In genomic region chr21:35783686-35784085, GRCh38 we compare ENCODE assay signal across 22 cellular contexts.
"Had no signal": no experiment of that assay in that cellular context is flagged by ENCODE, and none has a peak within 500 bp of the region (broad histone marks: within the 10 kb centered on the region; RNA-seq: fewer than 3 reads in every experiment).

No MANE protein-coding gene starts in this region.

- H3K4me1 Mint-ChIP-seq: immature natural killer cell, nephron progenitor cell had no signal

- FAIRE-seq: keratinocyte had no signal

- DNase-seq: effector memory CD8-positive, alpha-beta T cell; immature natural killer cell; left cardiac atrium; left ventricle myocardium superior; mesendoderm; naive thymus-derived CD4-positive, alpha-beta T cell; nephron progenitor cell; posterior cingulate gyrus; stimulated activated CD4-positive, alpha-beta T cell treated with anti-CD3 and anti-CD28 coated beads, Interleukin-12 subunit alpha, Interleukin-12 subunit beta, amount 100 ng/mL, for 4 hours; stimulated activated naive CD4-positive, alpha-beta T cell; stomach; substantia nigra; transverse colon had no signal

- H3K36me3 ChIP-seq: esophagus muscularis mucosa, gastroesophageal sphincter, stomach, thoracic aorta, transverse colon had no signal

- H3K36me3 Mint-ChIP-seq: immature natural killer cell had no signal

- ATAC-seq: effector memory CD8-positive, alpha-beta T cell; gastroesophageal sphincter; left cardiac atrium; left ventricle myocardium superior; naive thymus-derived CD4-positive, alpha-beta T cell; sciatic nerve had no signal

- H3K27ac Mint-ChIP-seq: dendritic cell treated with granulocyte-macrophage colony-stimulating factor and Interleukin-4, amounts not matched to agents 40 ng/mL and 50 ng/mL, for 4 days; effector memory CD8-positive, alpha-beta T cell; immature natural killer cell; naive thymus-derived CD4-positive, alpha-beta T cell; nephron progenitor cell had no signal

- H3K27me3 ChIP-seq: esophagus muscularis mucosa, gastroesophageal sphincter had no signal

- H3K9me3 ChIP-seq: esophagus muscularis mucosa, gastroesophageal sphincter, stomach, thoracic aorta, transverse colon had no signal

- H3K27ac ChIP-seq: epithelial cell of prostate, esophagus muscularis mucosa, gastroesophageal sphincter, skin epidermis, stomach, thoracic aorta, transverse colon had no signal

- H3K4me3 Mint-ChIP-seq: dendritic cell treated with granulocyte-macrophage colony-stimulating factor and Interleukin-4, amounts not matched to agents 40 ng/mL and 50 ng/mL, for 4 days; effector memory CD8-positive, alpha-beta T cell; immature natural killer cell; naive thymus-derived CD4-positive, alpha-beta T cell; nephron progenitor cell had no signal

- H3K9me3 Mint-ChIP-seq: dendritic cell treated with granulocyte-macrophage colony-stimulating factor and Interleukin-4, amounts not matched to agents 40 ng/mL and 50 ng/mL, for 4 days; effector memory CD8-positive, alpha-beta T cell had no signal

- H3K4me1 ChIP-seq: esophagus muscularis mucosa, gastroesophageal sphincter, stomach, transverse colon had no signal

- H3K4me3 ChIP-seq: esophagus muscularis mucosa, gastroesophageal sphincter, lung, skin epidermis, stomach, thoracic aorta, transverse colon had no signal
